Comparison of ENCODE assay signal across 8 cellular contexts in genomic region chr3:185253645-185254410, GRCh38. TPM values are rescaled to one million over a fixed set of nuclear protein-coding genes. Genes with fewer than 3 reads are reported as not detected.
DNase-seq lines count a peak whose midpoint lies in the region; ATAC-seq and TF ChIP-seq lines count a peak whose summit lies in the region.

Gene EHHADH (minus strand): TSS chr3:185254049. CDS start chr3:185254022, 27 bp downstream.

- no peak within 1 kb of the TSS for H3K27ac Mint-ChIP-seq in activated naive CD4-positive, alpha-beta T cell treated with anti-CD3 and anti-CD28 coated beads, Interleukin-2, amount 50 U/mL, for 24 hours

- DNase-seq in AG08395 (ENCODE audit: low spot score), result peak; percentile 89
- peak; percentile 65 for DNase-seq in SK-N-DZ (ENCODE audit: low spot score)
- peak; percentile 90 for DNase-seq in Right ventricle myocardium inferior (ENCODE audit: missing footprints)
- DNase-seq in pons (ENCODE audit: low spot score), result peak; percentile 34
- DNase-seq in tibial artery, result peak; percentile 60 to 79

- H3K4me3 ChIP-seq in HUES48 (ENCODE audit: low read depth, low read length), result peak within 1 kb of the TSS; percentile 62
- peak within 1 kb of the TSS; percentile 59 to 60 for H3K4me3 ChIP-seq in tibial artery

- peak within 1 kb of the TSS; percentile 80 for H3K4me3 Mint-ChIP-seq in activated naive CD4-positive, alpha-beta T cell treated with anti-CD3 and anti-CD28 coated beads, Interleukin-2, amount 50 U/mL, for 24 hours

- TF ChIP-seq CTCF in tibial artery (IDR thresholded peaks at IDR 0.05), result no peak

- H3K27me3 Mint-ChIP-seq in activated naive CD4-positive, alpha-beta T cell treated with anti-CD3 and anti-CD28 coated beads, Interleukin-2, amount 50 U/mL, for 24 hours, result peaks cover 8% of the 10 kb centered on the region

- H3K9ac ChIP-seq in HUES48 (ENCODE audit: low read depth, low read length), result peak within 1 kb of the TSS; percentile 43; the same call in 1 of the 2 replicates

- H3K9me3 ChIP-seq in HUES48 (ENCODE audit: control insufficient read depth, insufficient read depth, low read length) (peaks cover 9% of the 10 kb centered on the region), tibial artery (no peaks in the 10 kb centered on the region)

- intact Hi-C loops in Right ventricle myocardium inferior (cut with DNase I) (no loop called here), tibial artery (cut with DNase I; ENCODE audit: low total_unique reads) (no loop called here)

- H3K4me1 ChIP-seq in HUES48 (ENCODE audit: control insufficient read depth, insufficient read depth, low read length), result peaks cover 4% of the 10 kb centered on the region; the same call in 1 of the 2 replicates
- H3K4me1 ChIP-seq in tibial artery, result peaks cover 0 to 4% (median 0%) of the 10 kb centered on the region in 4 donors

- peaks cover 1% of the 10 kb centered on the region for H3K36me3 Mint-ChIP-seq in activated naive CD4-positive, alpha-beta T cell treated with anti-CD3 and anti-CD28 coated beads, Interleukin-2, amount 50 U/mL, for 24 hours

- H3K36me3 ChIP-seq in HUES48 (ENCODE audit: control insufficient read depth, insufficient read depth, low read length) (no peaks in the 10 kb centered on the region), tibial artery (no peaks in the 10 kb centered on the region)

- ATAC-seq in Right ventricle myocardium inferior, result peak; percentile 99

- peak; percentile 54 for TF ChIP-seq POLR2A in GM19193 (IDR thresholded peaks at IDR 0.05; ENCODE audit: extremely low read depth, insufficient read depth, insufficient read length)

- no peaks in the 10 kb centered on the region for H3K4me1 Mint-ChIP-seq in activated naive CD4-positive, alpha-beta T cell treated with anti-CD3 and anti-CD28 coated beads, Interleukin-2, amount 50 U/mL, for 24 hours

- peaks cover 4% of the 10 kb centered on the region for H3K9me3 Mint-ChIP-seq in activated naive CD4-positive, alpha-beta T cell treated with anti-CD3 and anti-CD28 coated beads, Interleukin-2, amount 50 U/mL, for 24 hours

- H3K27ac ChIP-seq in HUES48 (ENCODE audit: low read depth, low read length) (peak within 1 kb of the TSS; percentile 17), tibial artery (peak within 1 kb of the TSS; percentile 47 to 65)

- H3K27me3 ChIP-seq in HUES48 (ENCODE audit: control insufficient read depth, insufficient read depth, low read length) (no peaks in the 10 kb centered on the region), tibial artery (no peaks in the 10 kb centered on the region)

RNA-seq across cellular contexts. Expression of gene EHHADH, which starts in this region (rescaled TPM):
- 3.0 and 3.1 TPM in 2 replicates for polyA plus RNA-seq in SK-N-DZ (2014; cell fraction: cytosol; rRNA removed)
- polyA plus RNA-seq in SK-N-DZ (2014; cell fraction: nucleus; rRNA removed), result 3.7 and 6.5 TPM in 2 replicates
- total RNA-seq in Right ventricle myocardium inferior, result 20.2 TPM

Comparison
In these comparisons a context has a peak if more than half of its experiments do, and no peak if none do; other contexts are left out.
1. Peak in every context shown above with its lines: DNase-seq, ATAC-seq, H3K4me3 ChIP-seq and H3K27ac ChIP-seq.
2. DNase-seq: peak in every context shown above with its lines; median percentile 90 in Right ventricle myocardium inferior; 89 in AG08395; 70 in tibial artery; 65 in SK-N-DZ; 34 in pons.